9 cellular contexts compared by ENCODE assay signal in genomic region chr1:8472668-8473067, GRCh38.
DNase-seq lines count a peak whose midpoint lies in the region; ATAC-seq and TF ChIP-seq lines count a peak whose summit lies in the region.
"Had no signal": no experiment of that assay in that cellular context is flagged by ENCODE, and none has a peak within 500 bp of the region (broad histone marks: within the 10 kb centered on the region; RNA-seq: fewer than 3 reads in every experiment).

No MANE protein-coding gene starts in this region.

- TF ChIP-seq CTCF in ascending aorta (IDR thresholded peaks at IDR 0.05) (no peak), thyroid gland (IDR thresholded peaks at IDR 0.05) (no peak)

- peak overlapping the region in 2 of 8 donors; percentile 25 to 67 for H3K4me3 Mint-ChIP-seq in CD4-positive, alpha-beta memory T cell
- no peak overlapping the region for H3K4me3 Mint-ChIP-seq in memory B cell

- peaks cover 15% of the 10 kb centered on the region for H3K4me1 ChIP-seq in CD4-positive, alpha-beta memory T cell (ENCODE audit: insufficient read depth, low read length)
- peaks cover 0 to 17% of the 10 kb centered on the region in 2 donors for H3K4me1 ChIP-seq in ascending aorta
- H3K4me1 ChIP-seq in thyroid gland, result peaks cover 12 to 19% of the 10 kb centered on the region in 2 donors

- CTCF ChIA-PET in CD4-positive, alpha-beta memory T cell (lab: Charles Lee; ENCODE audit: partially characterized antibody), result interaction anchor here (0.7 to 1.4 kb wide), 3 partner anchors 35 to 63 kb away, joined by 3 to 6 read pairs (median 3); no protein-coding TSS in a partner anchor

- peak; percentile 23 to 44 (median 37) for DNase-seq in CD4-positive, alpha-beta memory T cell
- peak; percentile 64 for DNase-seq in activated CD4-positive, alpha-beta T cell treated with anti-CD3 and anti-CD28 coated beads for 48 hours
- DNase-seq in memory B cell (ENCODE audit: low spot score in 2 of 2) (peak in 1 of 2 donors; percentile 33), GM19238 (ENCODE audit: insufficient read length, low spot score) (no peak), ascending aorta (ENCODE audit: low spot score in 2 of 2) (no peak), thyroid gland (no peak)
- DNase-seq: NCI-H2081 treated with DMSO at 0.1 percent for 48 hours had no signal

- H3K27me3 Mint-ChIP-seq in CD4-positive, alpha-beta memory T cell, result no peaks in the 10 kb centered on the region
- H3K27me3 Mint-ChIP-seq in memory B cell, result no peaks in the 10 kb centered on the region

- H3K27me3 ChIP-seq in CD4-positive, alpha-beta memory T cell (ENCODE audit: insufficient read depth, low read length), result no peaks in the 10 kb centered on the region
- H3K27me3 ChIP-seq in ascending aorta, result no peaks in the 10 kb centered on the region
- no peaks in the 10 kb centered on the region for H3K27me3 ChIP-seq in thyroid gland

- 82 to 91% methylated on average over 2 of the region's 2 CpGs for WGBS in thyroid gland, 2 donors

- intact Hi-C loops in CD4-positive, alpha-beta memory T cell (cut with micrococcal nuclease), result no loop called here
- intact Hi-C loops in ascending aorta (cut with DNase I), result no loop called here
- intact Hi-C loops in thyroid gland (cut with DNase I), result no loop called here

- peaks cover 18 to 33% (median 25%) of the 10 kb centered on the region in 4 donors for H3K4me1 Mint-ChIP-seq in CD4-positive, alpha-beta memory T cell
- H3K4me1 Mint-ChIP-seq in memory B cell, result peaks cover 23% of the 10 kb centered on the region

- no peak overlapping the region for H3K27ac ChIP-seq in CD4-positive, alpha-beta memory T cell (ENCODE audit: low read depth, low read length)
- H3K27ac ChIP-seq in ascending aorta (no peak overlapping the region), thyroid gland (no peak overlapping the region)

- no peaks in the 10 kb centered on the region for H3K36me3 Mint-ChIP-seq in CD4-positive, alpha-beta memory T cell
- H3K36me3 Mint-ChIP-seq in memory B cell, result no peaks in the 10 kb centered on the region

- TF ChIP-seq POLR2A in thyroid gland (IDR thresholded peaks at IDR 0.05), result no peak

- no peaks in the 10 kb centered on the region for H3K36me3 ChIP-seq in CD4-positive, alpha-beta memory T cell (ENCODE audit: insufficient read depth, low read length)
- no peaks in the 10 kb centered on the region for H3K36me3 ChIP-seq in ascending aorta
- no peaks in the 10 kb centered on the region for H3K36me3 ChIP-seq in thyroid gland

- ATAC-seq in GM21576 (IDR thresholded peaks at IDR 0.05; ENCODE audit: unreplicated experiment), result peak; percentile 43
- peak; percentile 99 for ATAC-seq in memory B cell (ENCODE audit: low read depth)
- ATAC-seq in HG03442 (IDR thresholded peaks at IDR 0.05; ENCODE audit: unreplicated experiment), result no peak

- peak overlapping the region in 3 of 7 donors; percentile 63 to 82 (median 77) for H3K27ac Mint-ChIP-seq in CD4-positive, alpha-beta memory T cell
- H3K27ac Mint-ChIP-seq in memory B cell, result peak overlapping the region; percentile 82

- POLR2A ChIA-PET in CD4-positive, alpha-beta memory T cell (lab: Charles Lee; ENCODE audit: partially characterized antibody), result interaction anchor here (2.2 kb wide), 1 partner anchor 53 kb away, joined by 6 read pairs; no protein-coding TSS in a partner anchor

- no peak overlapping the region for H3K4me3 ChIP-seq in CD4-positive, alpha-beta memory T cell (ENCODE audit: low read length in 2 of 2)
- no peak overlapping the region for H3K4me3 ChIP-seq in ascending aorta
- no peak overlapping the region for H3K4me3 ChIP-seq in thyroid gland (replicated peaks in 1 of 3)

- H3K9me3 Mint-ChIP-seq in CD4-positive, alpha-beta memory T cell, result no peaks in the 10 kb centered on the region
- H3K9me3 Mint-ChIP-seq in memory B cell, result no peaks in the 10 kb centered on the region

- no peaks in the 10 kb centered on the region for H3K9me3 ChIP-seq in CD4-positive, alpha-beta memory T cell (ENCODE audit: control insufficient read depth in 1 of 2, low read length in 2 of 2)
- H3K9me3 ChIP-seq in ascending aorta, result no peaks in the 10 kb centered on the region
- no peaks in the 10 kb centered on the region for H3K9me3 ChIP-seq in thyroid gland

Comparison
In these comparisons a context has a peak if more than half of its experiments do, and no peak if none do; other contexts are left out.
1. DNase-seq: peak in CD4-positive, alpha-beta memory T cell (5 of 5) and activated CD4-positive, alpha-beta T cell treated with anti-CD3 and anti-CD28 coated beads for 48 hours (single experiment); none in GM19238 (single experiment), ascending aorta (0 of 2) and thyroid gland (0 of 2).